8 cellular contexts compared by ENCODE assay signal in genomic region chr3:31610700-31611275, GRCh38.
DNase-seq lines count a peak whose midpoint lies in the region; ATAC-seq and TF ChIP-seq lines count a peak whose summit lies in the region.

No MANE protein-coding gene starts in this region.

- peaks cover 21% of the 10 kb centered on the region for H3K4me1 Mint-ChIP-seq in HFFc6 (ENCODE audit: low read depth)

- peaks cover 2% of the 10 kb centered on the region for H3K9me3 Mint-ChIP-seq in HFFc6

- H3K4me3 ChIP-seq in AG09309 (ENCODE audit: control insufficient read depth, low read depth, low read length), result no peak overlapping the region
- H3K4me3 ChIP-seq in astrocyte of the spinal cord (ENCODE audit: low read depth, low read length), result no peak overlapping the region

- no peak overlapping the region for H3K27ac Mint-ChIP-seq in HFFc6

- H3K36me3 Mint-ChIP-seq in HFFc6 (ENCODE audit: low read depth), result peaks cover 20% of the 10 kb centered on the region

- no peak for ATAC-seq in GM21515 (IDR thresholded peaks at IDR 0.05; ENCODE audit: unreplicated experiment)
- ATAC-seq in GM21360 (IDR thresholded peaks at IDR 0.05; ENCODE audit: unreplicated experiment), result no peak
- ATAC-seq in GM21737 (IDR thresholded peaks at IDR 0.05; ENCODE audit: unreplicated experiment), result no peak
- no peak for ATAC-seq in GM21619 (IDR thresholded peaks at IDR 0.05; ENCODE audit: unreplicated experiment)

- in situ Hi-C loops in astrocyte of the spinal cord (cut with HindIII; ENCODE audit: low sequenced_read_pairs), result no loop called here

- TF ChIP-seq CTCF in AG09309 (IDR thresholded peaks at IDR 0.05; ENCODE audit: control insufficient read depth, insufficient read depth, low read depth, low read length, missing control alignments), result peak; percentile 59
- peak; percentile 86 for TF ChIP-seq CTCF in HFFc6 (IDR thresholded peaks at IDR 0.05)
- peak; percentile 60 for TF ChIP-seq CTCF in astrocyte of the spinal cord (IDR thresholded peaks at IDR 0.05; ENCODE audit: low read depth, low read length)

- H3K27me3 Mint-ChIP-seq in HFFc6 (ENCODE audit: insufficient read depth), result no peaks in the 10 kb centered on the region; the same call in 1 of the 2 replicates

- H3K4me3 Mint-ChIP-seq in HFFc6, result no peak overlapping the region

- DNase-seq in AG09309 (ENCODE audit: low read depth) (peak; percentile 17), HFFc6 (peak; percentile 55), astrocyte of the spinal cord (ENCODE audit: low read depth, low spot score) (peak; percentile 50), kidney tubule cell (ENCODE audit: low spot score) (peak; percentile 54)
